Comparison of ENCODE assay signal across 1 cellular context in genomic region chr3:46542344-46542743, GRCh38.
TF ChIP-seq lines count a peak whose summit lies in the region.

No MANE protein-coding gene starts in this region.

TF ChIP-seq in K562, 482 proteins besides CTCF, POLR2A, EP300 and RAD21 (continued from another document and continues in another):
- TF ChIP-seq DEAF1 (CRISPR knock-in tag; IDR thresholded peaks at IDR 0.05) (no peak), RFX7 (CRISPR knock-in tag; IDR thresholded peaks at IDR 0.05) (no peak), HDAC3 (IDR thresholded peaks at IDR 0.05; ENCODE audit: borderline replicate concordance, partially characterized antibody) (no peak), LEF1 (IDR thresholded peaks at IDR 0.05) (peak; percentile 40; the same call in 1 of the 2 replicates), BCOR (IDR thresholded peaks at IDR 0.05) (peak; percentile 13; the same call in 1 of the 2 replicates), ZEB2 (IDR thresholded peaks at IDR 0.05) (0 out of 2 replicates have a peak, but pooled peaks have one; percentile 52), ZNF280A (IDR thresholded peaks at IDR 0.05; ENCODE audit: low read depth, partially characterized antibody) (no peak), ZBTB40 (IDR thresholded peaks at IDR 0.05) (peak; percentile 48; the same call in 1 of the 2 replicates), ZBTB40 (CRISPR knock-in tag; IDR thresholded peaks at IDR 0.05) (no peak), NFYB (IDR thresholded peaks at IDR 0.05; ENCODE audit: extremely low read depth, insufficient read length) (no peak), JUND (IDR thresholded peaks at IDR 0.05; ENCODE audit: borderline replicate concordance, low read depth, low read length) (peak; percentile 26; the same call in 1 of the 2 replicates), JUND (tag; IDR thresholded peaks at IDR 0.05; ENCODE audit: borderline replicate concordance, low read depth, low read length) (no peak), ARID1B (IDR thresholded peaks at IDR 0.05) (peak; percentile 62), MAFG (tag; conservative IDR thresholded peaks at IDR 0.05) (peak; percentile 78), GTF2E2 (tag; IDR thresholded peaks at IDR 0.05) (0 out of 2 replicates have a peak, but pooled peaks have one; percentile 31), NFE2 (IDR thresholded peaks at IDR 0.05; ENCODE audit: low read depth) (peak; percentile 58; the same call in 1 of the 2 replicates), NFRKB (IDR thresholded peaks at IDR 0.05; ENCODE audit: low read depth) (peak; percentile 70; the same call in 1 of the 2 replicates), FOXM1 (IDR thresholded peaks at IDR 0.05; ENCODE audit: low read depth) (no peak), FOXM1 (CRISPR knock-in tag; IDR thresholded peaks at IDR 0.05; ENCODE audit: low read depth) (no peak), HDGF (IDR thresholded peaks at IDR 0.05) (peak; percentile 36; the same call in 1 of the 2 replicates), ZNF197 (CRISPR knock-in tag; IDR thresholded peaks at IDR 0.05; ENCODE audit: low read depth) (0 out of 2 replicates have a peak, but pooled peaks have one; percentile 24), HMGN3 (IDR thresholded peaks at IDR 0.05; ENCODE audit: borderline replicate concordance, extremely low read depth, insufficient read length, low read depth, low read length) (no peak), SMARCC2 (IDR thresholded peaks at IDR 0.05; ENCODE audit: low read depth) (peak; percentile 80), HDAC1 (IDR thresholded peaks at IDR 0.05) (0 out of 4 replicates have a peak, but pooled peaks of 1 of the 2 experiments have one; percentile 16), C11orf30 (IDR thresholded peaks at IDR 0.05; ENCODE audit: low read depth) (peak; percentile 85), ELF4 (CRISPR knock-in tag; IDR thresholded peaks at IDR 0.05) (0 out of 2 replicates have a peak, but pooled peaks have one; percentile 23), LARP7 (IDR thresholded peaks at IDR 0.05) (0 out of 2 replicates have a peak, but pooled peaks have one; percentile 24), FOSL1 (tag; conservative IDR thresholded peaks at IDR 0.05) (peak; percentile 58), E2F8 (IDR thresholded peaks at IDR 0.05; ENCODE audit: low read depth, partially characterized antibody) (peak; percentile 37), HLTF (IDR thresholded peaks at IDR 0.05) (0 out of 2 replicates have a peak, but pooled peaks have one; percentile 16), POLR3G (IDR thresholded peaks at IDR 0.05; ENCODE audit: extremely low read depth, insufficient read length, insufficient replicate concordance) (no peak), SMARCA4 (IDR thresholded peaks at IDR 0.05) (peak; percentile 76), MAFF (IDR thresholded peaks at IDR 0.05; ENCODE audit: low read length) (peak; percentile 44; the same call in 1 of the 2 replicates), MAFK (IDR thresholded peaks at IDR 0.05; ENCODE audit: low read length) (peak; percentile 35; the same call in 1 of the 2 replicates), PKNOX1 (IDR thresholded peaks at IDR 0.05) (0 out of 2 replicates have a peak, but pooled peaks have one; percentile 6), NFATC3 (IDR thresholded peaks at IDR 0.05) (0 out of 2 replicates have a peak, but pooled peaks have one; percentile 47), ZKSCAN8 (CRISPR knock-in tag; IDR thresholded peaks at IDR 0.05) (no peak), HINFP (tag; conservative IDR thresholded peaks at IDR 0.05; ENCODE audit: low read depth) (0 out of 2 replicates have a peak, but pooled peaks have one; percentile 35), MIER1 (IDR thresholded peaks at IDR 0.05; ENCODE audit: low read depth) (0 out of 2 replicates have a peak, but pooled peaks have one; percentile 24), ZNF584 (CRISPR knock-in tag; IDR thresholded peaks at IDR 0.05; ENCODE audit: low read depth) (no peak), ZNF512 (tag; IDR thresholded peaks at IDR 0.05) (peak; percentile 50; the same call in 1 of the 2 replicates), NBN (IDR thresholded peaks at IDR 0.05; ENCODE audit: low read depth) (0 out of 2 replicates have a peak, but pooled peaks have one; percentile 61), RBBP5 (IDR thresholded peaks at IDR 0.05; ENCODE audit: borderline replicate concordance, insufficient read depth, low read length, poor library complexity, severe bottlenecking) (peak; percentile 38)
